Comparison of ENCODE assay signal across 25 cellular contexts in the genomic region with DNA sequence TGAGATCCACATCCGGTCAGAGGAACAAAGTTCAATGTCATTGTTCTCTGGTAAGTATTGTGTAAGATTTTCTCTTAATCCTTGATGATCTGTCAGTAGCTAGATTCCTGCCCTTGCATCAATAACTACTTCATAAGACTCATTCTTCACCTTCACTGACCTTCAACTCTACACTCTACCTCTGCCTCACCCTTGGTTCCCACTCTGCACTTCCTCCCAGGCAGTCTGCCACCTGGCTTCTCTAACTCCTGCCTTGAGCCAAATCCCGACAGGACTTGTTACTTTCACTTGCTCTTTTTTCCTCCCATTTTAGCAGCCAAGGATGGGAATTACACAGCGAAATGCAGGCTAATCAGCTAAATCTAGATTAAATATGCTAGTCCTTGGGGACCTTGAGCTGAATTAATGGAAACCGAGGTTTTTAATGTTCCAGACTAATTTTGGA.
DNase-seq lines count a peak whose midpoint lies in the region; ATAC-seq, FAIRE-seq and TF ChIP-seq lines count a peak whose summit lies in the region.
"Had no signal": no experiment of that assay in that cellular context is flagged by ENCODE, and none has a peak within 500 bp of the region (broad histone marks: within the 10 kb centered on the region; RNA-seq: fewer than 3 reads in every experiment).

No MANE protein-coding gene starts in this region.

- peak in 3 of 4 donors; percentile 38 to 66 (median 50) for ATAC-seq in pancreas
- no peak for ATAC-seq in GM19324 (IDR thresholded peaks at IDR 0.05; ENCODE audit: low FRiP score, unreplicated experiment)
- ATAC-seq: activated CD4-positive, alpha-beta T cell treated with anti-CD3 and anti-CD28 coated beads for 36 hours; left cardiac atrium; PC-3; Right ventricle myocardium inferior had no signal

- TF ChIP-seq CTCF in pancreas (IDR thresholded peaks at IDR 0.05) = no peak

- H3K36me3 ChIP-seq in pancreas = no peaks in the 10 kb centered on the region
- H3K36me3 ChIP-seq: BLaER1, colonic mucosa, neutrophil, tibial nerve had no signal

- H3K27me3 ChIP-seq in pancreas = no peaks in the 10 kb centered on the region
- H3K27me3 ChIP-seq: BLaER1, colonic mucosa, neutrophil, tibial nerve had no signal

- H3K27ac ChIP-seq in pancreas = no peak overlapping the region
- H3K27ac ChIP-seq: BLaER1, colonic mucosa, neutrophil, tibial nerve had no signal

- 20 to 21% methylated on average over 4 of the region's 4 CpGs for WGBS in pancreas, 2 donors

- FAIRE-seq in pancreas (lab: Jason Lieb, UNC) = no peak

- H3K4me1 ChIP-seq in pancreas = no peaks in the 10 kb centered on the region
- H3K4me1 ChIP-seq: BLaER1, colonic mucosa had no signal

- H3K9me3 ChIP-seq in pancreas = no peaks in the 10 kb centered on the region
- H3K9me3 ChIP-seq: BLaER1, colonic mucosa, neutrophil, tibial nerve had no signal

- no peak overlapping the region for H3K4me3 ChIP-seq in pancreas
- H3K4me3 ChIP-seq: BLaER1, colonic mucosa had no signal

- in situ Hi-C loops in G401 (cut with HindIII; ENCODE audit: low sequenced_read_pairs) = no loop called here

- DNase-seq in G401 (ENCODE audit: low spot score) (peak; percentile 94), NCI-H69 (lab: John Stamatoyannopoulos, UW) (peak; percentile 61), dermis blood vessel endothelial cell (peak; percentile 23), pancreas (peak in 3 of 6 donors; percentile 3 to 26 (median 22)), NCI-H1930 (lab: John Stamatoyannopoulos, UW) (no peak), NCI-H2107 treated with DMSO at 0.1 percent for 48 hours (lab: John Stamatoyannopoulos, UW; ENCODE audit: unreplicated experiment) (no peak), NCI-H1417 treated with DMSO at 0.1 percent for 48 hours (lab: John Stamatoyannopoulos, UW) (no peak)
- DNase-seq: ACHN; activated CD4-positive, alpha-beta T cell treated with anti-CD3 and anti-CD28 coated beads for 36 hours; activated gamma-delta T cell treated with Interleukin-2 at 50 U/mL for 16 hours; activated T-cell treated with anti-CD3 and anti-CD28 coated beads, Interleukin-2, amount 50 U/mL, for 24 hours; colonic mucosa; COR-L47; DMS79 treated with DMSO at 0.1 percent for 48 hours; foreskin melanocyte; KG1; left cardiac atrium; MM.1S; NCI-H2081; PC-3 had no signal

- intact Hi-C loops in pancreas (cut with DNase I) = no loop called here

Comparison
In these comparisons a context has a peak if more than half of its experiments do, and no peak if none do; other contexts are left out.
1. DNase-seq: peak in G401 (single experiment), NCI-H69 (single experiment) and dermis blood vessel endothelial cell (single experiment); none in NCI-H1930 (0 of 2), NCI-H2107 treated with DMSO at 0.1 percent for 48 hours (single experiment) and NCI-H1417 treated with DMSO at 0.1 percent for 48 hours (single experiment).